Comparison of ENCODE assay signal across 8 cellular contexts in genomic region chr1:23979387-23980005, GRCh38.
A peak's percentile ranks its signal among the peaks of the same experiment; 100 is the strongest.
DNase-seq lines count a peak whose midpoint lies in the region.

No MANE protein-coding gene starts in this region.

- H3K9me3 ChIP-seq in endocrine pancreas (ENCODE audit: control insufficient read depth, low read length) (no peaks in the 10 kb centered on the region), neuron (ENCODE audit: low read length) (no peaks in the 10 kb centered on the region)

- H3K27me3 ChIP-seq in endocrine pancreas (ENCODE audit: control insufficient read depth, insufficient read depth, low read length) (no peaks in the 10 kb centered on the region), neuron (ENCODE audit: insufficient read depth, low read length) (no peaks in the 10 kb centered on the region)

- peak overlapping the region; percentile 100 for H3K4me3 ChIP-seq in endocrine pancreas (ENCODE audit: control insufficient read depth, insufficient read depth, low read length)
- H3K4me3 ChIP-seq in neuron (ENCODE audit: low read length), result peak overlapping the region; percentile 92

- DNase-seq in ELR (ENCODE audit: low read depth) (peak; percentile 63), NCI-H69 (lab: John Stamatoyannopoulos, UW) (peak; percentile 20), NCI-H1105 (lab: John Stamatoyannopoulos, UW) (no peak), COLO668 (lab: John Stamatoyannopoulos, UW; ENCODE audit: unreplicated experiment) (no peak), SW 1271 (lab: John Stamatoyannopoulos, UW) (no peak)
- no peak for DNase-seq in stimulated activated CD4-positive, alpha-beta T cell treated with anti-CD3 and anti-CD28 coated beads, Interleukin-4, amount 100 ng/mL, for 24 hours

- H3K36me3 ChIP-seq in endocrine pancreas (ENCODE audit: control insufficient read depth, insufficient read depth, low read length) (no peaks in the 10 kb centered on the region), neuron (ENCODE audit: insufficient read depth, low read length) (peaks cover 37% of the 10 kb centered on the region)

- H3K9ac ChIP-seq in endocrine pancreas (ENCODE audit: control insufficient read depth, insufficient read depth, low read length), result peak overlapping the region; percentile 99

- H3K4me1 ChIP-seq in endocrine pancreas (ENCODE audit: control insufficient read depth, insufficient read depth, low read length) (peaks cover 16% of the 10 kb centered on the region), neuron (ENCODE audit: insufficient read depth, low read length) (peaks cover 37% of the 10 kb centered on the region)

- H2AFZ ChIP-seq in neuron (ENCODE audit: low read depth, low read length), result peak overlapping the region; percentile 11

Comparison
In these comparisons a context has a peak if more than half of its experiments do, and no peak if none do; other contexts are left out.
1. DNase-seq: peak in ELR (single experiment) and NCI-H69 (single experiment); none in NCI-H1105 (single experiment), COLO668 (single experiment), stimulated activated CD4-positive, alpha-beta T cell treated with anti-CD3 and anti-CD28 coated beads, Interleukin-4, amount 100 ng/mL, for 24 hours (single experiment) and SW 1271 (0 of 2).